In genomic region chr12:124745891-124746570, GRCh38 we compare ENCODE assay signal across 1 cellular context.
TF ChIP-seq lines count a peak whose summit lies in the region.

No MANE protein-coding gene starts in this region.

TF ChIP-seq in HepG2, 621 proteins besides CTCF, POLR2A, EP300 and RAD21 (continued from another document and continues in another):
- TF ChIP-seq HIC2 (CRISPR knock-in tag; IDR thresholded peaks at IDR 0.05; ENCODE audit: low read depth) (peak; percentile 95), NR2C2 (CRISPR knock-in tag; IDR thresholded peaks at IDR 0.05; ENCODE audit: borderline replicate concordance) (no peak), ELF1 (CRISPR knock-in tag; IDR thresholded peaks at IDR 0.05) (no peak), ZNF746 (CRISPR knock-in tag; IDR thresholded peaks at IDR 0.05) (peak; percentile 58; the same call in 1 of the 2 replicates), ZNF543 (CRISPR knock-in tag; IDR thresholded peaks at IDR 0.05) (0 out of 2 replicates have a peak, but pooled peaks have one; percentile 43), ZNF282 (IDR thresholded peaks at IDR 0.05; ENCODE audit: partially characterized antibody) (no peak), ZNF619 (CRISPR knock-in tag; IDR thresholded peaks at IDR 0.05) (no peak), ZNF678 (CRISPR knock-in tag; IDR thresholded peaks at IDR 0.05) (no peak), ZNF280D (CRISPR knock-in tag; IDR thresholded peaks at IDR 0.05) (0 out of 2 replicates have a peak, but pooled peaks have one; percentile 31), SP140L (CRISPR knock-in tag; IDR thresholded peaks at IDR 0.05; ENCODE audit: borderline replicate concordance) (no peak), MED8 (CRISPR knock-in tag; IDR thresholded peaks at IDR 0.05; ENCODE audit: insufficient replicate concordance) (peak; percentile 26), POGZ (CRISPR knock-in tag; IDR thresholded peaks at IDR 0.05) (no peak), ZNF160 (CRISPR knock-in tag; IDR thresholded peaks at IDR 0.05) (no peak), ZNF143 (CRISPR knock-in tag; IDR thresholded peaks at IDR 0.05) (no peak), ZNF556 (CRISPR knock-in tag; IDR thresholded peaks at IDR 0.05; ENCODE audit: borderline replicate concordance) (no peak), RARG (CRISPR knock-in tag; IDR thresholded peaks at IDR 0.05; ENCODE audit: low read depth) (no peak), TFE3 (CRISPR knock-in tag; IDR thresholded peaks at IDR 0.05) (peak; percentile 67; the same call in 1 of the 2 replicates), SRSF1 (optimal IDR thresholded peaks at IDR 0.05; ENCODE audit: low read depth, low read length) (no peak), ZNF580 (CRISPR knock-in tag; IDR thresholded peaks at IDR 0.05; ENCODE audit: borderline replicate concordance, low read depth) (no peak), ZNF530 (CRISPR knock-in tag; IDR thresholded peaks at IDR 0.05; ENCODE audit: low read depth) (no peak), RAD51 (IDR thresholded peaks at IDR 0.05; ENCODE audit: borderline replicate concordance) (peak; percentile 64; the same call in 1 of the 2 replicates), ZMYM4 (CRISPR knock-in tag; IDR thresholded peaks at IDR 0.05) (no peak), ZNF770 (CRISPR knock-in tag; IDR thresholded peaks at IDR 0.05) (peak; percentile 99), ZNF598 (CRISPR knock-in tag; IDR thresholded peaks at IDR 0.05; ENCODE audit: borderline replicate concordance) (no peak), ZBTB39 (CRISPR knock-in tag; IDR thresholded peaks at IDR 0.05) (no peak), NFYC (CRISPR knock-in tag; IDR thresholded peaks at IDR 0.05) (no peak; the same call in 1 of the 2 replicates), ZNF788 (CRISPR knock-in tag; IDR thresholded peaks at IDR 0.05; ENCODE audit: borderline replicate concordance) (peak; percentile 38; the same call in 1 of the 2 replicates), ZNF343 (CRISPR knock-in tag; IDR thresholded peaks at IDR 0.05) (no peak), ZNF296 (CRISPR knock-in tag; conservative IDR thresholded peaks at IDR 0.05) (no peak)
- TF ChIP-seq, protein P1, sequence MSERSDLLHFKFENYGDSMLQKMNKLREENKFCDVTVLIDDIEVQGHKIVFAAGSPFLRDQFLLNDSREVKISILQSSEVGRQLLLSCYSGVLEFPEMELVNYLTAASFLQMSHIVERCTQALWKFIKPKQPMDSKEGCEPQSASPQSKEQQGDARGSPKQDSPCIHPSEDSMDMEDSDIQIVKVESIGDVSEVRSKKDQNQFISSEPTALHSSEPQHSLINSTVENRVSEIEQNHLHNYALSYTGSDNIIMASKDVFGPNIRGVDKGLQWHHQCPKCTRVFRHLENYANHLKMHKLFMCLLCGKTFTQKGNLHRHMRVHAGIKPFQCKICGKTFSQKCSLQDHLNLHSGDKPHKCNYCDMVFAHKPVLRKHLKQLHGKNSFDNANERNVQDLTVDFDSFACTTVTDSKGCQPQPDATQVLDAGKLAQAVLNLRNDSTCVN (CRISPR knock-in tag; IDR thresholded peaks at IDR 0.05; ENCODE audit: borderline replicate concordance) = no peak
- TF ChIP-seq, protein P2, sequence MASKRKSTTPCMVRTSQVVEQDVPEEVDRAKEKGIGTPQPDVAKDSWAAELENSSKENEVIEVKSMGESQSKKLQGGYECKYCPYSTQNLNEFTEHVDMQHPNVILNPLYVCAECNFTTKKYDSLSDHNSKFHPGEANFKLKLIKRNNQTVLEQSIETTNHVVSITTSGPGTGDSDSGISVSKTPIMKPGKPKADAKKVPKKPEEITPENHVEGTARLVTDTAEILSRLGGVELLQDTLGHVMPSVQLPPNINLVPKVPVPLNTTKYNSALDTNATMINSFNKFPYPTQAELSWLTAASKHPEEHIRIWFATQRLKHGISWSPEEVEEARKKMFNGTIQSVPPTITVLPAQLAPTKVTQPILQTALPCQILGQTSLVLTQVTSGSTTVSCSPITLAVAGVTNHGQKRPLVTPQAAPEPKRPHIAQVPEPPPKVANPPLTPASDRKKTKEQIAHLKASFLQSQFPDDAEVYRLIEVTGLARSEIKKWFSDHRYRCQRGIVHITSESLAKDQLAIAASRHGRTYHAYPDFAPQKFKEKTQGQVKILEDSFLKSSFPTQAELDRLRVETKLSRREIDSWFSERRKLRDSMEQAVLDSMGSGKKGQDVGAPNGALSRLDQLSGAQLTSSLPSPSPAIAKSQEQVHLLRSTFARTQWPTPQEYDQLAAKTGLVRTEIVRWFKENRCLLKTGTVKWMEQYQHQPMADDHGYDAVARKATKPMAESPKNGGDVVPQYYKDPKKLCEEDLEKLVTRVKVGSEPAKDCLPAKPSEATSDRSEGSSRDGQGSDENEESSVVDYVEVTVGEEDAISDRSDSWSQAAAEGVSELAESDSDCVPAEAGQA (IDR thresholded peaks at IDR 0.05; ENCODE audit: low read depth) = no peak
- TF ChIP-seq, protein P2 (CRISPR knock-in tag; IDR thresholded peaks at IDR 0.05; ENCODE audit: borderline replicate concordance) = no peak
- TF ChIP-seq, protein P3, sequence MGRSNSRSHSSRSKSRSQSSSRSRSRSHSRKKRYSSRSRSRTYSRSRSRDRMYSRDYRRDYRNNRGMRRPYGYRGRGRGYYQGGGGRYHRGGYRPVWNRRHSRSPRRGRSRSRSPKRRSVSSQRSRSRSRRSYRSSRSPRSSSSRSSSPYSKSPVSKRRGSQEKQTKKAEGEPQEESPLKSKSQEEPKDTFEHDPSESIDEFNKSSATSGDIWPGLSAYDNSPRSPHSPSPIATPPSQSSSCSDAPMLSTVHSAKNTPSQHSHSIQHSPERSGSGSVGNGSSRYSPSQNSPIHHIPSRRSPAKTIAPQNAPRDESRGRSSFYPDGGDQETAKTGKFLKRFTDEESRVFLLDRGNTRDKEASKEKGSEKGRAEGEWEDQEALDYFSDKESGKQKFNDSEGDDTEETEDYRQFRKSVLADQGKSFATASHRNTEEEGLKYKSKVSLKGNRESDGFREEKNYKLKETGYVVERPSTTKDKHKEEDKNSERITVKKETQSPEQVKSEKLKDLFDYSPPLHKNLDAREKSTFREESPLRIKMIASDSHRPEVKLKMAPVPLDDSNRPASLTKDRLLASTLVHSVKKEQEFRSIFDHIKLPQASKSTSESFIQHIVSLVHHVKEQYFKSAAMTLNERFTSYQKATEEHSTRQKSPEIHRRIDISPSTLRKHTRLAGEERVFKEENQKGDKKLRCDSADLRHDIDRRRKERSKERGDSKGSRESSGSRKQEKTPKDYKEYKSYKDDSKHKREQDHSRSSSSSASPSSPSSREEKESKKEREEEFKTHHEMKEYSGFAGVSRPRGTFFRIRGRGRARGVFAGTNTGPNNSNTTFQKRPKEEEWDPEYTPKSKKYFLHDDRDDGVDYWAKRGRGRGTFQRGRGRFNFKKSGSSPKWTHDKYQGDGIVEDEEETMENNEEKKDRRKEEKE (IDR thresholded peaks at IDR 0.05) = no peak
